In genomic region chr7:66043681-66044497, GRCh38 we compare ENCODE assay signal across 8 cellular contexts. TPM values are rescaled to one million over a fixed set of nuclear protein-coding genes. Genes with fewer than 3 reads are reported as not detected.
DNase-seq lines count a peak whose midpoint lies in the region; ATAC-seq and TF ChIP-seq lines count a peak whose summit lies in the region.

No MANE protein-coding gene starts in this region.

- POLR2A ChIA-PET in naive thymus-derived CD8-positive, alpha-beta T cell (lab: Charles Lee), result no interaction called here

- peak overlapping the region; percentile 78 to 89 (median 82) for H3K4me3 Mint-ChIP-seq in naive thymus-derived CD8-positive, alpha-beta T cell

- peaks cover 3 to 11% (median 7%) of the 10 kb centered on the region in 4 donors for H3K4me1 Mint-ChIP-seq in naive thymus-derived CD8-positive, alpha-beta T cell

- H3K4me1 ChIP-seq in tibial artery, result peaks cover 3 to 12% (median 7%) of the 10 kb centered on the region in 4 donors

- no peak for TF ChIP-seq CTCF in fibroblast of villous mesenchyme (IDR thresholded peaks at IDR 0.05; ENCODE audit: insufficient read depth, low read depth, low read length)
- TF ChIP-seq CTCF in tibial artery (IDR thresholded peaks at IDR 0.05), result no peak

- peak; percentile 50 for ATAC-seq in HG02642 (IDR thresholded peaks at IDR 0.05; ENCODE audit: poor library complexity, unreplicated experiment)
- ATAC-seq in naive thymus-derived CD8-positive, alpha-beta T cell, result peak; percentile 83 to 86

- H3K27ac Mint-ChIP-seq in naive thymus-derived CD8-positive, alpha-beta T cell, result peak overlapping the region in 1 of 10 donors; percentile 71

- H3K4me3 ChIP-seq in fibroblast of villous mesenchyme (ENCODE audit: low read depth, low read length), result peak overlapping the region; percentile 43
- H3K4me3 ChIP-seq in tibial artery, result peak overlapping the region; percentile 43 to 51

- H3K27ac ChIP-seq in tibial artery, result no peak overlapping the region

- H3K27me3 ChIP-seq in tibial artery, result no peaks in the 10 kb centered on the region

- H3K9me3 Mint-ChIP-seq in naive thymus-derived CD8-positive, alpha-beta T cell, result peaks cover 0 to 2% (median 0%) of the 10 kb centered on the region in 9 donors

- H3K36me3 Mint-ChIP-seq in naive thymus-derived CD8-positive, alpha-beta T cell, result no peaks in the 10 kb centered on the region

- no peaks in the 10 kb centered on the region for H3K36me3 ChIP-seq in tibial artery

- DNase-seq in C1 segment of cervical spinal cord (lab: John Stamatoyannopoulos, UW) (peak in 9 of 14 donors; percentile 1 to 71 (median 10)), fibroblast of villous mesenchyme (ENCODE audit: low read depth) (peak; percentile 31), tibial artery (peak in 1 of 2 donors; percentile 25), NCI-H2107 treated with DMSO at 0.1 percent for 48 hours (lab: John Stamatoyannopoulos, UW; ENCODE audit: unreplicated experiment) (no peak), GM19240 (ENCODE audit: insufficient read length, low spot score) (no peak)
- DNase-seq in activated T-cell treated with anti-CD3 and anti-CD28 coated beads, Interleukin-2, amount 50 U/mL, for 1 hour, result peak; percentile 32
- peak in 6 of 10 donors; percentile 2 to 29 (median 10) for DNase-seq in naive thymus-derived CD8-positive, alpha-beta T cell

- H3K9me3 ChIP-seq in tibial artery, result no peaks in the 10 kb centered on the region

- intact Hi-C loops in tibial artery (cut with DNase I; ENCODE audit: low total_unique reads), result no loop called here

- H3K27me3 Mint-ChIP-seq in naive thymus-derived CD8-positive, alpha-beta T cell, result peaks cover 0 to 19% (median 11%) of the 10 kb centered on the region in 5 donors

RNA-seq across cellular contexts. Expression of gene ASL, which starts 31.7 kb away (rescaled TPM):
- 33.5 and 34.5 TPM in 2 replicates for total RNA-seq in fibroblast of villous mesenchyme
- total RNA-seq in naive thymus-derived CD8-positive, alpha-beta T cell, result 10 to 100 TPM; 15.2 to 18.6 TPM
- polyA plus RNA-seq in naive thymus-derived CD8-positive, alpha-beta T cell, result 10 to 100 TPM in 1 of 3 donors, 1 to 10 TPM in 2; 5.2 to 13.0 (median 7.6) TPM

Comparison
In these comparisons a context has a peak if more than half of its experiments do, and no peak if none do; other contexts are left out.
1. DNase-seq: peak in C1 segment of cervical spinal cord (9 of 14), activated T-cell treated with anti-CD3 and anti-CD28 coated beads, Interleukin-2, amount 50 U/mL, for 1 hour (single experiment), fibroblast of villous mesenchyme (single experiment) and naive thymus-derived CD8-positive, alpha-beta T cell (6 of 10); none in NCI-H2107 treated with DMSO at 0.1 percent for 48 hours (single experiment) and GM19240 (single experiment).